1 cellular context compared by ENCODE assay signal in genomic region chr16:67561824-67562525, GRCh38.
TF ChIP-seq lines count a peak whose summit lies in the region.

No MANE protein-coding gene starts in this region.

TF ChIP-seq in HepG2, 621 proteins besides CTCF, POLR2A, EP300 and RAD21 (continued from another document and continues in another):
- TF ChIP-seq, protein P1, sequence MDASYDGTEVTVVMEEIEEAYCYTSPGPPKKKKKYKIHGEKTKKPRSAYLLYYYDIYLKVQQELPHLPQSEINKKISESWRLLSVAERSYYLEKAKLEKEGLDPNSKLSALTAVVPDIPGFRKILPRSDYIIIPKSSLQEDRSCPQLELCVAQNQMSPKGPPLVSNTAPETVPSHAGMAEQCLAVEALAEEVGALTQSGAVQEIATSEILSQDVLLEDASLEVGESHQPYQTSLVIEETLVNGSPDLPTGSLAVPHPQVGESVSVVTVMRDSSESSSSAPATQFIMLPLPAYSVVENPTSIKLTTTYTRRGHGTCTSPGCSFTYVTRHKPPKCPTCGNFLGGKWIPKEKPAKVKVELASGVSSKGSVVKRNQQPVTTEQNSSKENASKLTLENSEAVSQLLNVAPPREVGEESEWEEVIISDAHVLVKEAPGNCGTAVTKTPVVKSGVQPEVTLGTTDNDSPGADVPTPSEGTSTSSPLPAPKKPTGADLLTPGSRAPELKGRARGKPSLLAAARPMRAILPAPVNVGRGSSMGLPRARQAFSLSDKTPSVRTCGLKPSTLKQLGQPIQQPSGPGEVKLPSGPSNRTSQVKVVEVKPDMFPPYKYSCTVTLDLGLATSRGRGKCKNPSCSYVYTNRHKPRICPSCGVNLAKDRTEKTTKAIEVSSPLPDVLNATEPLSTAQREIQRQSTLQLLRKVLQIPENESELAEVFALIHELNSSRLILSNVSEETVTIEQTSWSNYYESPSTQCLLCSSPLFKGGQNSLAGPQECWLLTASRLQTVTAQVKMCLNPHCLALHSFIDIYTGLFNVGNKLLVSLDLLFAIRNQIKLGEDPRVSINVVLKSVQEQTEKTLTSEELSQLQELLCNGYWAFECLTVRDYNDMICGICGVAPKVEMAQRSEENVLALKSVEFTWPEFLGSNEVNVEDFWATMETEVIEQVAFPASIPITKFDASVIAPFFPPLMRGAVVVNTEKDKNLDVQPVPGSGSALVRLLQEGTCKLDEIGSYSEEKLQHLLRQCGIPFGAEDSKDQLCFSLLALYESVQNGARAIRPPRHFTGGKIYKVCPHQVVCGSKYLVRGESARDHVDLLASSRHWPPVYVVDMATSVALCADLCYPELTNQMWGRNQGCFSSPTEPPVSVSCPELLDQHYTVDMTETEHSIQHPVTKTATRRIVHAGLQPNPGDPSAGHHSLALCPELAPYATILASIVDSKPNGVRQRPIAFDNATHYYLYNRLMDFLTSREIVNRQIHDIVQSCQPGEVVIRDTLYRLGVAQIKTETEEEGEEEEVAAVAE (CRISPR knock-in tag; IDR thresholded peaks at IDR 0.05; ENCODE audit: borderline replicate concordance), result 0 out of 2 replicates have a peak, but pooled peaks have one; percentile 25
- peak; percentile 41 for TF ChIP-seq UBTF (CRISPR knock-in tag; IDR thresholded peaks at IDR 0.05)
- no peak for TF ChIP-seq LCORL (IDR thresholded peaks at IDR 0.05)
- TF ChIP-seq LCORL (CRISPR knock-in tag; IDR thresholded peaks at IDR 0.05), result peak; percentile 78
- no peak for TF ChIP-seq ZNF775 (CRISPR knock-in tag; IDR thresholded peaks at IDR 0.05; ENCODE audit: borderline replicate concordance)
- no peak for TF ChIP-seq ZNF460 (CRISPR knock-in tag; IDR thresholded peaks at IDR 0.05; ENCODE audit: borderline replicate concordance)
- TF ChIP-seq MED13 (CRISPR knock-in tag; IDR thresholded peaks at IDR 0.05), result no peak; the same call in 1 of the 2 replicates
- TF ChIP-seq ZNF274 (CRISPR knock-in tag; IDR thresholded peaks at IDR 0.05), result peak; percentile 74
- TF ChIP-seq, protein P2, sequence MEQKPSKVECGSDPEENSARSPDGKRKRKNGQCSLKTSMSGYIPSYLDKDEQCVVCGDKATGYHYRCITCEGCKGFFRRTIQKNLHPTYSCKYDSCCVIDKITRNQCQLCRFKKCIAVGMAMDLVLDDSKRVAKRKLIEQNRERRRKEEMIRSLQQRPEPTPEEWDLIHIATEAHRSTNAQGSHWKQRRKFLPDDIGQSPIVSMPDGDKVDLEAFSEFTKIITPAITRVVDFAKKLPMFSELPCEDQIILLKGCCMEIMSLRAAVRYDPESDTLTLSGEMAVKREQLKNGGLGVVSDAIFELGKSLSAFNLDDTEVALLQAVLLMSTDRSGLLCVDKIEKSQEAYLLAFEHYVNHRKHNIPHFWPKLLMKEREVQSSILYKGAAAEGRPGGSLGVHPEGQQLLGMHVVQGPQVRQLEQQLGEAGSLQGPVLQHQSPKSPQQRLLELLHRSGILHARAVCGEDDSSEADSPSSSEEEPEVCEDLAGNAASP (CRISPR knock-in tag; IDR thresholded peaks at IDR 0.05; ENCODE audit: borderline replicate concordance), result peak; percentile 49; the same call in 1 of the 2 replicates
- TF ChIP-seq, protein P3, sequence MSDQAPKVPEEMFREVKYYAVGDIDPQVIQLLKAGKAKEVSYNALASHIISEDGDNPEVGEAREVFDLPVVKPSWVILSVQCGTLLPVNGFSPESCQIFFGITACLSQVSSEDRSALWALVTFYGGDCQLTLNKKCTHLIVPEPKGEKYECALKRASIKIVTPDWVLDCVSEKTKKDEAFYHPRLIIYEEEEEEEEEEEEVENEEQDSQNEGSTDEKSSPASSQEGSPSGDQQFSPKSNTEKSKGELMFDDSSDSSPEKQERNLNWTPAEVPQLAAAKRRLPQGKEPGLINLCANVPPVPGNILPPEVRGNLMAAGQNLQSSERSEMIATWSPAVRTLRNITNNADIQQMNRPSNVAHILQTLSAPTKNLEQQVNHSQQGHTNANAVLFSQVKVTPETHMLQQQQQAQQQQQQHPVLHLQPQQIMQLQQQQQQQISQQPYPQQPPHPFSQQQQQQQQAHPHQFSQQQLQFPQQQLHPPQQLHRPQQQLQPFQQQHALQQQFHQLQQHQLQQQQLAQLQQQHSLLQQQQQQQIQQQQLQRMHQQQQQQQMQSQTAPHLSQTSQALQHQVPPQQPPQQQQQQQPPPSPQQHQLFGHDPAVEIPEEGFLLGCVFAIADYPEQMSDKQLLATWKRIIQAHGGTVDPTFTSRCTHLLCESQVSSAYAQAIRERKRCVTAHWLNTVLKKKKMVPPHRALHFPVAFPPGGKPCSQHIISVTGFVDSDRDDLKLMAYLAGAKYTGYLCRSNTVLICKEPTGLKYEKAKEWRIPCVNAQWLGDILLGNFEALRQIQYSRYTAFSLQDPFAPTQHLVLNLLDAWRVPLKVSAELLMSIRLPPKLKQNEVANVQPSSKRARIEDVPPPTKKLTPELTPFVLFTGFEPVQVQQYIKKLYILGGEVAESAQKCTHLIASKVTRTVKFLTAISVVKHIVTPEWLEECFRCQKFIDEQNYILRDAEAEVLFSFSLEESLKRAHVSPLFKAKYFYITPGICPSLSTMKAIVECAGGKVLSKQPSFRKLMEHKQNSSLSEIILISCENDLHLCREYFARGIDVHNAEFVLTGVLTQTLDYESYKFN (CRISPR knock-in tag; conservative IDR thresholded peaks at IDR 0.05), result no peak; the same call in none of the 2 replicates
- TF ChIP-seq, protein P4, sequence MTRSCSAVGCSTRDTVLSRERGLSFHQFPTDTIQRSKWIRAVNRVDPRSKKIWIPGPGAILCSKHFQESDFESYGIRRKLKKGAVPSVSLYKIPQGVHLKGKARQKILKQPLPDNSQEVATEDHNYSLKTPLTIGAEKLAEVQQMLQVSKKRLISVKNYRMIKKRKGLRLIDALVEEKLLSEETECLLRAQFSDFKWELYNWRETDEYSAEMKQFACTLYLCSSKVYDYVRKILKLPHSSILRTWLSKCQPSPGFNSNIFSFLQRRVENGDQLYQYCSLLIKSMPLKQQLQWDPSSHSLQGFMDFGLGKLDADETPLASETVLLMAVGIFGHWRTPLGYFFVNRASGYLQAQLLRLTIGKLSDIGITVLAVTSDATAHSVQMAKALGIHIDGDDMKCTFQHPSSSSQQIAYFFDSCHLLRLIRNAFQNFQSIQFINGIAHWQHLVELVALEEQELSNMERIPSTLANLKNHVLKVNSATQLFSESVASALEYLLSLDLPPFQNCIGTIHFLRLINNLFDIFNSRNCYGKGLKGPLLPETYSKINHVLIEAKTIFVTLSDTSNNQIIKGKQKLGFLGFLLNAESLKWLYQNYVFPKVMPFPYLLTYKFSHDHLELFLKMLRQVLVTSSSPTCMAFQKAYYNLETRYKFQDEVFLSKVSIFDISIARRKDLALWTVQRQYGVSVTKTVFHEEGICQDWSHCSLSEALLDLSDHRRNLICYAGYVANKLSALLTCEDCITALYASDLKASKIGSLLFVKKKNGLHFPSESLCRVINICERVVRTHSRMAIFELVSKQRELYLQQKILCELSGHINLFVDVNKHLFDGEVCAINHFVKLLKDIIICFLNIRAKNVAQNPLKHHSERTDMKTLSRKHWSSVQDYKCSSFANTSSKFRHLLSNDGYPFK (CRISPR knock-in tag; IDR thresholded peaks at IDR 0.05; ENCODE audit: borderline replicate concordance), result peak; percentile 48; the same call in 1 of the 2 replicates
- no peak for TF ChIP-seq ZNF282 (IDR thresholded peaks at IDR 0.05; ENCODE audit: partially characterized antibody)
- no peak for TF ChIP-seq ZC3H13 (CRISPR knock-in tag; IDR thresholded peaks at IDR 0.05)
- TF ChIP-seq, protein P5, sequence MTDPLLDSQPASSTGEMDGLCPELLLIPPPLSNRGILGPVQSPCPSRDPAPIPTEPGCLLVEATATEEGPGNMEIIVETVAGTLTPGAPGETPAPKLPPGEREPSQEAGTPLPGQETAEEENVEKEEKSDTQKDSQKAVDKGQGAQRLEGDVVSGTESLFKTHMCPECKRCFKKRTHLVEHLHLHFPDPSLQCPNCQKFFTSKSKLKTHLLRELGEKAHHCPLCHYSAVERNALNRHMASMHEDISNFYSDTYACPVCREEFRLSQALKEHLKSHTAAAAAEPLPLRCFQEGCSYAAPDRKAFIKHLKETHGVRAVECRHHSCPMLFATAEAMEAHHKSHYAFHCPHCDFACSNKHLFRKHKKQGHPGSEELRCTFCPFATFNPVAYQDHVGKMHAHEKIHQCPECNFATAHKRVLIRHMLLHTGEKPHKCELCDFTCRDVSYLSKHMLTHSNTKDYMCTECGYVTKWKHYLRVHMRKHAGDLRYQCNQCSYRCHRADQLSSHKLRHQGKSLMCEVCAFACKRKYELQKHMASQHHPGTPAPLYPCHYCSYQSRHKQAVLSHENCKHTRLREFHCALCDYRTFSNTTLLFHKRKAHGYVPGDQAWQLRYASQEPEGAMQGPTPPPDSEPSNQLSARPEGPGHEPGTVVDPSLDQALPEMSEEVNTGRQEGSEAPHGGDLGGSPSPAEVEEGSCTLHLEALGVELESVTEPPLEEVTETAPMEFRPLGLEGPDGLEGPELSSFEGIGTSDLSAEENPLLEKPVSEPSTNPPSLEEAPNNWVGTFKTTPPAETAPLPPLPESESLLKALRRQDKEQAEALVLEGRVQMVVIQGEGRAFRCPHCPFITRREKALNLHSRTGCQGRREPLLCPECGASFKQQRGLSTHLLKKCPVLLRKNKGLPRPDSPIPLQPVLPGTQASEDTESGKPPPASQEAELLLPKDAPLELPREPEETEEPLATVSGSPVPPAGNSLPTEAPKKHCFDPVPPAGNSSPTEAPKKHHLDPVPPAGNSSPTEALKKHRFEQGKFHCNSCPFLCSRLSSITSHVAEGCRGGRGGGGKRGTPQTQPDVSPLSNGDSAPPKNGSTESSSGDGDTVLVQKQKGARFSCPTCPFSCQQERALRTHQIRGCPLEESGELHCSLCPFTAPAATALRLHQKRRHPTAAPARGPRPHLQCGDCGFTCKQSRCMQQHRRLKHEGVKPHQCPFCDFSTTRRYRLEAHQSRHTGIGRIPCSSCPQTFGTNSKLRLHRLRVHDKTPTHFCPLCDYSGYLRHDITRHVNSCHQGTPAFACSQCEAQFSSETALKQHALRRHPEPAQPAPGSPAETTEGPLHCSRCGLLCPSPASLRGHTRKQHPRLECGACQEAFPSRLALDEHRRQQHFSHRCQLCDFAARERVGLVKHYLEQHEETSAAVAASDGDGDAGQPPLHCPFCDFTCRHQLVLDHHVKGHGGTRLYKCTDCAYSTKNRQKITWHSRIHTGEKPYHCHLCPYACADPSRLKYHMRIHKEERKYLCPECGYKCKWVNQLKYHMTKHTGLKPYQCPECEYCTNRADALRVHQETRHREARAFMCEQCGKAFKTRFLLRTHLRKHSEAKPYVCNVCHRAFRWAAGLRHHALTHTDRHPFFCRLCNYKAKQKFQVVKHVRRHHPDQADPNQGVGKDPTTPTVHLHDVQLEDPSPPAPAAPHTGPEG (CRISPR knock-in tag; IDR thresholded peaks at IDR 0.05), result peak; percentile 41; the same call in 1 of the 2 replicates
- peak; percentile 96 for TF ChIP-seq E2F5 (CRISPR knock-in tag; conservative IDR thresholded peaks at IDR 0.05)
- peak; percentile 14; the same call in 1 of the 2 replicates for TF ChIP-seq FOSL2 (CRISPR knock-in tag; IDR thresholded peaks at IDR 0.05)
- peak; percentile 82; the same call in 1 of the 2 replicates for TF ChIP-seq ZNF879 (CRISPR knock-in tag; IDR thresholded peaks at IDR 0.05)
- 0 out of 2 replicates have a peak, but pooled peaks have one; percentile 38 for TF ChIP-seq ZNF747 (CRISPR knock-in tag; IDR thresholded peaks at IDR 0.05; ENCODE audit: borderline replicate concordance)
- TF ChIP-seq FOXA1 (IDR thresholded peaks at IDR 0.05), result no peak
- no peak for TF ChIP-seq FOXA1 (CRISPR knock-in tag; IDR thresholded peaks at IDR 0.05)
- TF ChIP-seq TBX3 (IDR thresholded peaks at IDR 0.05; ENCODE audit: borderline replicate concordance), result no peak
- TF ChIP-seq, protein P6, sequence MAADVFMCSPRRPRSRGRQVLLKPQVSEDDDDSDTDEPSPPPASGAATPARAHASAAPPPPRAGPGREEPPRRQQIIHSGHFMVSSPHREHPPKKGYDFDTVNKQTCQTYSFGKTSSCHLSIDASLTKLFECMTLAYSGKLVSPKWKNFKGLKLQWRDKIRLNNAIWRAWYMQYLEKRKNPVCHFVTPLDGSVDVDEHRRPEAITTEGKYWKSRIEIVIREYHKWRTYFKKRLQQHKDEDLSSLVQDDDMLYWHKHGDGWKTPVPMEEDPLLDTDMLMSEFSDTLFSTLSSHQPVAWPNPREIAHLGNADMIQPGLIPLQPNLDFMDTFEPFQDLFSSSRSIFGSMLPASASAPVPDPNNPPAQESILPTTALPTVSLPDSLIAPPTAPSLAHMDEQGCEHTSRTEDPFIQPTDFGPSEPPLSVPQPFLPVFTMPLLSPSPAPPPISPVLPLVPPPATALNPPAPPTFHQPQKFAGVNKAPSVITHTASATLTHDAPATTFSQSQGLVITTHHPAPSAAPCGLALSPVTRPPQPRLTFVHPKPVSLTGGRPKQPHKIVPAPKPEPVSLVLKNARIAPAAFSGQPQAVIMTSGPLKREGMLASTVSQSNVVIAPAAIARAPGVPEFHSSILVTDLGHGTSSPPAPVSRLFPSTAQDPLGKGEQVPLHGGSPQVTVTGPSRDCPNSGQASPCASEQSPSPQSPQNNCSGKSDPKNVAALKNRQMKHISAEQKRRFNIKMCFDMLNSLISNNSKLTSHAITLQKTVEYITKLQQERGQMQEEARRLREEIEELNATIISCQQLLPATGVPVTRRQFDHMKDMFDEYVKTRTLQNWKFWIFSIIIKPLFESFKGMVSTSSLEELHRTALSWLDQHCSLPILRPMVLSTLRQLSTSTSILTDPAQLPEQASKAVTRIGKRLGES (CRISPR knock-in tag; IDR thresholded peaks at IDR 0.05; ENCODE audit: borderline replicate concordance), result 0 out of 2 replicates have a peak, but pooled peaks have one; percentile 24
- no peak for TF ChIP-seq NFIC (IDR thresholded peaks at IDR 0.05; ENCODE audit: low read length)
